In genomic region chr16:88385112-88385594, GRCh38 we compare ENCODE assay signal across 13 cellular contexts.
"Had no signal": no experiment of that assay in that cellular context is flagged by ENCODE, and none has a peak within 500 bp of the region (broad histone marks: within the 10 kb centered on the region; RNA-seq: fewer than 3 reads in every experiment).

No MANE protein-coding gene starts in this region.

- H3K9me3 Mint-ChIP-seq: activated CD8-positive, alpha-beta T cell treated with anti-CD3 and anti-CD28 coated beads for 36 hours; naive thymus-derived CD8-positive, alpha-beta T cell; stimulated activated naive CD8-positive, alpha-beta T cell treated with anti-CD3 and anti-CD28 coated beads, Interleukin-15, amount 100 ng/mL, for 72 hours had no signal

- ATAC-seq: activated CD4-positive, alpha-beta T cell treated with anti-CD3 and anti-CD28 coated beads for 36 hours; activated CD8-positive, alpha-beta T cell treated with anti-CD3 and anti-CD28 coated beads for 36 hours; lower lobe of right lung; naive thymus-derived CD8-positive, alpha-beta T cell; stimulated activated naive CD8-positive, alpha-beta T cell treated with anti-CD3 and anti-CD28 coated beads, Interleukin-15, amount 100 ng/mL, for 72 hours had no signal

- H3K36me3 ChIP-seq: esophagus muscularis mucosa, lower lobe of right lung had no signal

- DNase-seq: activated CD4-positive, alpha-beta T cell treated with anti-CD3 and anti-CD28 coated beads for 36 hours; activated CD8-positive, alpha-beta memory T cell treated with anti-CD3 and anti-CD28 coated beads, Interleukin-2, amount 50 U/mL, for 4 hours; activated CD8-positive, alpha-beta T cell treated with anti-CD3 and anti-CD28 coated beads for 36 hours; activated naive CD4-positive, alpha-beta T cell treated with Interleukin-2 at 50 U/mL for 16 hours; naive thymus-derived CD8-positive, alpha-beta T cell; stimulated activated CD4-positive, alpha-beta T cell treated with anti-CD3 and anti-CD28 coated beads, Interleukin-15, amount 100 ng/mL, for 24 hours; stimulated activated CD4-positive, alpha-beta T cell treated with anti-CD3 and anti-CD28 coated beads, Interleukin-4, amount 100 ng/mL, for 24 hours; stimulated activated naive CD8-positive, alpha-beta T cell treated with anti-CD3 and anti-CD28 coated beads, Interleukin-15, amount 100 ng/mL, for 72 hours; T-helper 1 cell; testis had no signal

- H3K27me3 ChIP-seq: testis had no signal

- H3K4me3 ChIP-seq: esophagus muscularis mucosa, lower lobe of right lung, testis had no signal

- H3K4me1 Mint-ChIP-seq: activated CD4-positive, alpha-beta T cell treated with anti-CD3 and anti-CD28 coated beads for 36 hours had no signal

- H3K4me3 Mint-ChIP-seq: activated CD4-positive, alpha-beta T cell treated with anti-CD3 and anti-CD28 coated beads for 36 hours; activated CD8-positive, alpha-beta T cell treated with anti-CD3 and anti-CD28 coated beads for 36 hours; stimulated activated naive CD8-positive, alpha-beta T cell treated with anti-CD3 and anti-CD28 coated beads, Interleukin-15, amount 100 ng/mL, for 72 hours had no signal

- H3K27ac ChIP-seq: esophagus muscularis mucosa, lower lobe of right lung, testis, VCaP had no signal

- H3K27ac Mint-ChIP-seq: activated CD4-positive, alpha-beta T cell treated with anti-CD3 and anti-CD28 coated beads for 36 hours; activated CD8-positive, alpha-beta T cell treated with anti-CD3 and anti-CD28 coated beads for 36 hours; naive thymus-derived CD8-positive, alpha-beta T cell had no signal

- H3K9me3 ChIP-seq: esophagus muscularis mucosa, lower lobe of right lung, testis had no signal
